ENCODE assay signal across 8 cellular contexts in genomic region chr2:19989681-19990415, GRCh38. TPM values are rescaled to one million over a fixed set of nuclear protein-coding genes. Genes with fewer than 3 reads are reported as not detected.
DNase-seq lines count a peak whose midpoint lies in the region; ATAC-seq, FAIRE-seq and TF ChIP-seq lines count a peak whose summit lies in the region.

TSS of gene WDR35 (minus strand) at chr2:19990105. CDS start at chr2:19990015, 90 bp downstream.

- no peaks in the 10 kb centered on the region for H3K9me3 ChIP-seq in kidney (ENCODE audit: control insufficient read depth in 1 of 2, low read length in 2 of 2)

- peaks cover 33% of the 10 kb centered on the region for H3K27me3 Mint-ChIP-seq in central memory CD8-positive, alpha-beta T cell

- no peak for FAIRE-seq in kidney (lab: Jason Lieb, UNC)

- DNase-seq in AG09309 (ENCODE audit: low read depth), result peak; percentile 31
- DNase-seq in NCI-H226, result peak; percentile 81
- peak; percentile 82 to 85 for DNase-seq in central memory CD8-positive, alpha-beta T cell (ENCODE audit: low spot score in 2 of 2)
- DNase-seq in kidney, result peak; percentile 96
- peak; percentile 86 to 90 for DNase-seq in stimulated activated CD4-positive, alpha-beta T cell treated with anti-CD3 and anti-CD28 coated beads, Interleukin-15, amount 100 ng/mL, for 1 hour (ENCODE audit: low read depth in 1 of 2, low spot score in 1 of 2)

- intact Hi-C loops in kidney (cut with DNase I), result no loop called here

- peaks cover 0 to under 1% of the 10 kb centered on the region in 2 donors for H3K36me3 ChIP-seq in kidney (ENCODE audit: control insufficient read depth in 1 of 2, insufficient read depth in 2 of 2, low read length in 2 of 2)

- ATAC-seq in GM19023 (IDR thresholded peaks at IDR 0.05; ENCODE audit: unreplicated experiment) (peak; percentile 95), HG03175 (IDR thresholded peaks at IDR 0.05; ENCODE audit: unreplicated experiment) (peak; percentile 90)
- ATAC-seq in activated CD4-positive, CD25-positive, alpha-beta regulatory T cell treated with anti-CD3 and anti-CD28 coated beads, Interleukin-2, amount 50 U/mL, for 24 hours, result peak; percentile 92 to 94
- peak; percentile 90 for ATAC-seq in central memory CD8-positive, alpha-beta T cell (replicated peaks; ENCODE audit: extremely low read depth, poor library complexity, severe bottlenecking)

- H3K36me3 Mint-ChIP-seq in central memory CD8-positive, alpha-beta T cell (ENCODE audit: insufficient read depth), result peaks cover 18% of the 10 kb centered on the region

- H3K9ac ChIP-seq in kidney (ENCODE audit: low read length in 2 of 2), result peak within 1 kb of the TSS; percentile 33 to 59

- H3K27ac ChIP-seq in kidney (ENCODE audit: low read depth in 2 of 2, low read length in 2 of 2), result peak within 1 kb of the TSS; percentile 48 to 54

- H3K9me3 Mint-ChIP-seq in central memory CD8-positive, alpha-beta T cell, result no peaks in the 10 kb centered on the region

- peaks cover 3 to 8% of the 10 kb centered on the region in 2 donors for H3K4me1 ChIP-seq in kidney (ENCODE audit: control insufficient read depth in 1 of 2, insufficient read depth in 1 of 2, low read depth in 1 of 2, low read length in 2 of 2)

- H3K27ac Mint-ChIP-seq in central memory CD8-positive, alpha-beta T cell (ENCODE audit: low read depth), result peak within 1 kb of the TSS; percentile 90

- H3K4me1 Mint-ChIP-seq in central memory CD8-positive, alpha-beta T cell, result peaks cover 23% of the 10 kb centered on the region

- H3K4me3 ChIP-seq in AG09309 (ENCODE audit: control insufficient read depth, low read depth, low read length), result peak within 1 kb of the TSS; percentile 89
- H3K4me3 ChIP-seq in kidney (ENCODE audit: low read length in 2 of 2), result peak within 1 kb of the TSS; percentile 81 to 90

- TF ChIP-seq CTCF in AG09309 (IDR thresholded peaks at IDR 0.05; ENCODE audit: control insufficient read depth, insufficient read depth, low read depth, low read length, missing control alignments), result no peak
- no peak for TF ChIP-seq CTCF in kidney (IDR thresholded peaks at IDR 0.05; ENCODE audit: borderline replicate concordance, extremely low read depth, insufficient read depth)

- peak within 1 kb of the TSS; percentile 90 for H3K4me3 Mint-ChIP-seq in central memory CD8-positive, alpha-beta T cell

RNA-seq across cellular contexts. Expression of gene WDR35, which starts in this region (rescaled TPM):
- total RNA-seq in kidney, result 21.2 TPM
- 6.0 TPM for polyA plus RNA-seq in kidney (ENCODE audit: insufficient read depth, low read depth, low replicate concordance)

Comparison
In these comparisons a context has a peak if more than half of its experiments do, and no peak if none do; other contexts are left out.
1. Peak in every context shown above with its lines: DNase-seq, ATAC-seq, H3K4me3 ChIP-seq and H3K27ac ChIP-seq.
2. DNase-seq: peak in every context shown above with its lines; median percentile 96 in kidney; 88 in stimulated activated CD4-positive, alpha-beta T cell treated with anti-CD3 and anti-CD28 coated beads, Interleukin-15, amount 100 ng/mL, for 1 hour; 84 in central memory CD8-positive, alpha-beta T cell; 81 in NCI-H226; 31 in AG09309.